20 cellular contexts compared by ENCODE assay signal in genomic region chr1:44524180-44524579, GRCh38.
A peak's percentile ranks its signal among the peaks of the same experiment; 100 is the strongest.
DNase-seq lines count a peak whose midpoint lies in the region; ATAC-seq and TF ChIP-seq lines count a peak whose summit lies in the region.
"Had no signal": no experiment of that assay in that cellular context is flagged by ENCODE, and none has a peak within 500 bp of the region (broad histone marks: within the 10 kb centered on the region; RNA-seq: fewer than 3 reads in every experiment).

No MANE protein-coding gene starts in this region.

- H3K27me3 ChIP-seq in right cardiac atrium (ENCODE audit: control insufficient read depth, insufficient read depth) = no peaks in the 10 kb centered on the region
- H3K27me3 ChIP-seq in right atrium auricular region = no peaks in the 10 kb centered on the region
- H3K27me3 ChIP-seq: body of pancreas had no signal

- intact Hi-C loops in right cardiac atrium (cut with DNase I) (no loop called here), Calu3 (cut with micrococcal nuclease; ENCODE audit: unreplicated experiment) (no loop called here)

- 37% methylated on average over 11 of the region's 11 CpGs for WGBS in right cardiac atrium

- TF ChIP-seq CTCF in right atrium auricular region (IDR thresholded peaks at IDR 0.05) = no peak
- no peak for TF ChIP-seq CTCF in Calu3 (IDR thresholded peaks at IDR 0.05; ENCODE audit: unreplicated experiment)
- no peak for TF ChIP-seq CTCF in osteocyte (IDR thresholded peaks at IDR 0.05)

- H3K9me3 Mint-ChIP-seq in Calu3 (ENCODE audit: low read depth, unreplicated experiment) (no peaks in the 10 kb centered on the region), osteocyte (ENCODE audit: unreplicated experiment) (no peaks in the 10 kb centered on the region)
- H3K9me3 Mint-ChIP-seq: activated CD4-positive, alpha-beta memory T cell treated with anti-CD3 and anti-CD28 coated beads, Interleukin-2, amount 10 ng/mL, durations not matched to agents 7 days and 5 days; activated T-cell treated with anti-CD3 and anti-CD28 coated beads, Interleukin-2, amount 50 U/mL, for 4 hours had no signal

- H3K4me1 ChIP-seq in right cardiac atrium (ENCODE audit: control insufficient read depth, insufficient read depth, low read length) (no peaks in the 10 kb centered on the region), right atrium auricular region (peaks cover 0 to 5% of the 10 kb centered on the region in 2 donors)
- H3K4me1 ChIP-seq: body of pancreas, gastroesophageal sphincter, parathyroid adenoma had no signal

- ATAC-seq in right cardiac atrium = no peak
- ATAC-seq: activated T-cell treated with anti-CD3 and anti-CD28 coated beads, Interleukin-2, amount 50 U/mL, for 4 hours; body of pancreas; gastroesophageal sphincter; mucosa of descending colon had no signal

- H3K9me3 ChIP-seq in right cardiac atrium (ENCODE audit: control insufficient read depth, low read length) (no peaks in the 10 kb centered on the region), right atrium auricular region (no peaks in the 10 kb centered on the region)
- H3K9me3 ChIP-seq: body of pancreas, gastroesophageal sphincter, mucosa of descending colon, thoracic aorta had no signal

- H3K4me1 Mint-ChIP-seq in Calu3 (ENCODE audit: low read depth, unreplicated experiment) (no peaks in the 10 kb centered on the region), osteocyte (ENCODE audit: unreplicated experiment) (no peaks in the 10 kb centered on the region)

- no TSS peak for BruUV-seq in Calu3 (replicated peaks; lab: Mats Ljungman, UMichigan)

- H3K36me3 Mint-ChIP-seq in Calu3 (ENCODE audit: insufficient read depth, unreplicated experiment) = no peaks in the 10 kb centered on the region
- H3K36me3 Mint-ChIP-seq in osteocyte (ENCODE audit: unreplicated experiment) = no peaks in the 10 kb centered on the region

- DNase-seq in right cardiac atrium (no peak), right atrium auricular region (ENCODE audit: low spot score) (no peak), caudate nucleus (lab: John Stamatoyannopoulos, UW) (no peak), islet precursor cell (peak; percentile 78), Calu3 (no peak), osteocyte (ENCODE audit: extremely low spot score, unreplicated experiment) (no peak), putamen (ENCODE audit: low spot score) (no peak)
- DNase-seq: activated CD4-positive, alpha-beta memory T cell treated with anti-CD3 and anti-CD28 coated beads, Interleukin-2, amount 10 ng/mL, durations not matched to agents 7 days and 5 days; activated naive CD4-positive, alpha-beta T cell treated with anti-CD3 and anti-CD28 coated beads, Interleukin-2, amount 50 U/mL, for 16 hours; activated T-cell treated with anti-CD3 and anti-CD28 coated beads, Interleukin-2, amount 50 U/mL, for 4 hours; body of pancreas; erythroblast; mucosa of descending colon; NCI-H1930; NCI-H69; small intestine had no signal

- CTCF ChIA-PET in Calu3 (lab: Charles Lee) = interaction anchor here (0.6 kb wide), 2 partner anchors 9 to 349 kb away, joined by 4 to 6 read pairs; no protein-coding TSS in a partner anchor

- H3K27ac ChIP-seq in right cardiac atrium (ENCODE audit: low read length) (no peak overlapping the region), right atrium auricular region (no peak overlapping the region), caudate nucleus (ENCODE audit: low read depth, low read length) (peak overlapping the region; percentile 87), temporal lobe (ENCODE audit: low read depth, low read length) (peak overlapping the region; percentile 97)
- H3K27ac ChIP-seq: body of pancreas, gastroesophageal sphincter, parathyroid adenoma, thoracic aorta had no signal

- H3K27ac Mint-ChIP-seq in Calu3 (ENCODE audit: unreplicated experiment) = no peak overlapping the region
- no peak overlapping the region for H3K27ac Mint-ChIP-seq in osteocyte (ENCODE audit: unreplicated experiment)
- H3K27ac Mint-ChIP-seq: activated CD4-positive, alpha-beta memory T cell treated with anti-CD3 and anti-CD28 coated beads, Interleukin-2, amount 10 ng/mL, durations not matched to agents 7 days and 5 days had no signal

- H3K4me3 Mint-ChIP-seq in Calu3 (ENCODE audit: low read depth, unreplicated experiment) (no peak overlapping the region), osteocyte (ENCODE audit: unreplicated experiment) (no peak overlapping the region)
- H3K4me3 Mint-ChIP-seq: activated CD4-positive, alpha-beta memory T cell treated with anti-CD3 and anti-CD28 coated beads, Interleukin-2, amount 10 ng/mL, durations not matched to agents 7 days and 5 days; activated T-cell treated with anti-CD3 and anti-CD28 coated beads, Interleukin-2, amount 50 U/mL, for 4 hours had no signal

- H3K27me3 Mint-ChIP-seq in Calu3 (ENCODE audit: unreplicated experiment) = peaks cover 18% of the 10 kb centered on the region
- H3K27me3 Mint-ChIP-seq in osteocyte (ENCODE audit: unreplicated experiment) = peaks cover 26% of the 10 kb centered on the region

- H3K36me3 ChIP-seq in right atrium auricular region = no peaks in the 10 kb centered on the region
- H3K36me3 ChIP-seq: gastroesophageal sphincter, thoracic aorta had no signal

- H3K4me3 ChIP-seq in right cardiac atrium (ENCODE audit: low read length) = peak overlapping the region; percentile 35
- peak overlapping the region in 1 of 2 donors; percentile 26 for H3K4me3 ChIP-seq in right atrium auricular region
- H3K4me3 ChIP-seq: body of pancreas, gastroesophageal sphincter, mucosa of descending colon, thoracic aorta had no signal

Comparison
In these comparisons a context has a peak if more than half of its experiments do, and no peak if none do; other contexts are left out.
1. H3K27ac ChIP-seq: peak in caudate nucleus (single experiment) and temporal lobe (single experiment); none in right cardiac atrium (single experiment) and right atrium auricular region (0 of 2).